ENCODE assay signal across 21 cellular contexts in the genomic region with DNA sequence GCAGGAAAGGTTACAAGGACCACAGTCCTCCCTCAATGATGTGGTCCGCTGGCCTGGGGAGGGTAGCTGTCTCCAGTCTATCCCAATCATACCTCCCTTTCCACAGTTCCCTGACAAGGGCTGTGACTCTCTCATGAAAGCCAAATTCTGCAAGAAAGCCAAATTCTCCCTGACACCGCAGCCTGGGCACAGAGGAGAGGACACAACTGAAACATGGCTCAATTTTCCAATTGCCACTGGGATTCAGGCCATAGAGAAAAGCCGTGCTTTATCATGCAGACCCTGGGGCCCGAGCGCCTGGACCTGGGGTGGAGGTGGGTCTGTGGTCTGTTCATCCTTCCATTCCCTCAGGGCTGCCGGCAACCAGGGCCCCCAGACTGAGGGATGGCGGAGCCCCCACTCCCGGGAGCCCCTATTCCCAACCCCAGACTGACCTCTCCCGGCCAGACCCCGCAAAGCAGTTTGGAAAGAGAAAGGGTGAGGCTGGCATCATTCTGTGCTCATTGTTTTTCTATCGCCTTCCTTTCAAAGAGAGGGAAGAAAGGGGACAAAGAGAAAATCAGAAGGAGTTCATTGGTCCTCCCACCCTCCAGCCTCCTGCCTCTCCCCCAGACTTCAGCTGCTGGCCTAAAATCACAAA.
DNase-seq lines count a peak whose midpoint lies in the region; ATAC-seq and TF ChIP-seq lines count a peak whose summit lies in the region.
"Had no signal": no experiment of that assay in that cellular context is flagged by ENCODE, and none has a peak within 500 bp of the region (broad histone marks: within the 10 kb centered on the region; RNA-seq: fewer than 3 reads in every experiment).

No MANE protein-coding gene starts in this region.

- H3K4me1 Mint-ChIP-seq in nephron progenitor cell, result peaks cover 55% of the 10 kb centered on the region
- no peaks in the 10 kb centered on the region for H3K4me1 Mint-ChIP-seq in activated T-cell treated with anti-CD3 and anti-CD28 coated beads, Interleukin-2, amount 50 U/mL, for 72 hours (ENCODE audit: low read depth)
- H3K4me1 Mint-ChIP-seq: activated CD4-positive, alpha-beta memory T cell treated with anti-CD3 and anti-CD28 coated beads, Interleukin-2, amount 10 ng/mL, durations not matched to agents 7 days and 5 days; activated naive CD4-positive, alpha-beta T cell treated with anti-CD3 and anti-CD28 coated beads, Interleukin-2, amount 50 U/mL, for 24 hours had no signal

- no peak overlapping the region for H3K27ac Mint-ChIP-seq in nephron progenitor cell
- no peak overlapping the region for H3K27ac Mint-ChIP-seq in activated T-cell treated with anti-CD3 and anti-CD28 coated beads, Interleukin-2, amount 50 U/mL, for 72 hours
- H3K27ac Mint-ChIP-seq: activated CD4-positive, alpha-beta memory T cell treated with anti-CD3 and anti-CD28 coated beads, Interleukin-2, amount 10 ng/mL, durations not matched to agents 7 days and 5 days; activated naive CD4-positive, alpha-beta T cell treated with anti-CD3 and anti-CD28 coated beads, Interleukin-2, amount 50 U/mL, for 24 hours; activated T-cell treated with anti-CD3 and anti-CD28 coated beads, Interleukin-2, amount 50 U/mL, for 24 hours; HFFc6 had no signal

- peaks cover 21% of the 10 kb centered on the region for H3K9me3 Mint-ChIP-seq in nephron progenitor cell
- peaks cover 0 to 3% of the 10 kb centered on the region in 2 donors for H3K9me3 Mint-ChIP-seq in activated T-cell treated with anti-CD3 and anti-CD28 coated beads, Interleukin-2, amount 50 U/mL, for 72 hours

- peaks cover 21% of the 10 kb centered on the region for H3K27me3 Mint-ChIP-seq in nephron progenitor cell (ENCODE audit: low read depth, poor library complexity)
- H3K27me3 Mint-ChIP-seq in activated T-cell treated with anti-CD3 and anti-CD28 coated beads, Interleukin-2, amount 50 U/mL, for 72 hours (ENCODE audit: low read depth), result peaks cover 29% of the 10 kb centered on the region

- DNase-seq in D341Med (ENCODE audit: low spot score), result peak; percentile 58
- DNase-seq in LNCaP clone FGC (ENCODE audit: low read depth), result no peak
- DNase-seq in ecto neural progenitor cell (ENCODE audit: low spot score), result peak; percentile 62
- DNase-seq in nephron progenitor cell, result peak; percentile 33
- DNase-seq in NCI-H345 (lab: John Stamatoyannopoulos, UW), result no peak
- DNase-seq in activated T-cell treated with anti-CD3 and anti-CD28 coated beads, Interleukin-2, amount 50 U/mL, for 72 hours, result no peak
- no peak for DNase-seq in pons (ENCODE audit: low spot score)
- DNase-seq: activated CD4-positive, alpha-beta memory T cell treated with anti-CD3 and anti-CD28 coated beads, Interleukin-2, amount 10 ng/mL, durations not matched to agents 7 days and 5 days; activated T-cell treated with anti-CD3 and anti-CD28 coated beads, Interleukin-2, amount 50 U/mL, for 24 hours; C1 segment of cervical spinal cord; DMS 273 treated with DMSO at 0.1 percent for 48 hours; GDM1; HFFc6; hippocampal formation; NCI-H1930; NCI-H510A treated with DMSO at 0.1 percent for 48 hours; T-helper 1 cell had no signal

- no peaks in the 10 kb centered on the region for H3K36me3 Mint-ChIP-seq in nephron progenitor cell (ENCODE audit: low read depth)
- H3K36me3 Mint-ChIP-seq in activated T-cell treated with anti-CD3 and anti-CD28 coated beads, Interleukin-2, amount 50 U/mL, for 72 hours (ENCODE audit: insufficient read depth in 2 of 2), result peaks cover 0 to 2% of the 10 kb centered on the region in 2 donors
- H3K36me3 Mint-ChIP-seq: activated naive CD4-positive, alpha-beta T cell treated with anti-CD3 and anti-CD28 coated beads, Interleukin-2, amount 50 U/mL, for 24 hours had no signal

- 0 out of 2 replicates have a peak, but pooled peaks have one; percentile 3 for TF ChIP-seq CTCF in LNCaP clone FGC (IDR thresholded peaks at IDR 0.05; ENCODE audit: control insufficient read depth, extremely low read depth, insufficient read depth)
- TF ChIP-seq CTCF in nephron progenitor cell (IDR thresholded peaks at IDR 0.05), result peak; percentile 32

- ATAC-seq in activated T-cell treated with anti-CD3 and anti-CD28 coated beads, Interleukin-2, amount 50 U/mL, for 72 hours (replicated peaks in 1 of 2), result no peak
- ATAC-seq in HG02884 (IDR thresholded peaks at IDR 0.05; ENCODE audit: unreplicated experiment), result no peak

- no peak overlapping the region for H3K4me3 ChIP-seq in LNCaP clone FGC (ENCODE audit: low read depth, low read length)
- H3K4me3 ChIP-seq: ascending aorta, right atrium auricular region had no signal

- H3K4me3 Mint-ChIP-seq in nephron progenitor cell, result no peak overlapping the region
- H3K4me3 Mint-ChIP-seq in activated T-cell treated with anti-CD3 and anti-CD28 coated beads, Interleukin-2, amount 50 U/mL, for 72 hours, result no peak overlapping the region
- H3K4me3 Mint-ChIP-seq: activated CD4-positive, alpha-beta memory T cell treated with anti-CD3 and anti-CD28 coated beads, Interleukin-2, amount 10 ng/mL, durations not matched to agents 7 days and 5 days; activated naive CD4-positive, alpha-beta T cell treated with anti-CD3 and anti-CD28 coated beads, Interleukin-2, amount 50 U/mL, for 24 hours; activated T-cell treated with anti-CD3 and anti-CD28 coated beads, Interleukin-2, amount 50 U/mL, for 24 hours; HFFc6 had no signal

Comparison
In these comparisons a context has a peak if more than half of its experiments do, and no peak if none do; other contexts are left out.
1. DNase-seq: peak in D341Med (single experiment), ecto neural progenitor cell (single experiment) and nephron progenitor cell (single experiment); none in LNCaP clone FGC (single experiment), NCI-H345 (single experiment), activated T-cell treated with anti-CD3 and anti-CD28 coated beads, Interleukin-2, amount 50 U/mL, for 72 hours (0 of 2) and pons (single experiment).